Comparison of ENCODE assay signal across 8 cellular contexts in genomic region chr13:29849731-29850212, GRCh38. TPM values are rescaled to one million over a fixed set of nuclear protein-coding genes. Genes with fewer than 3 reads are reported as not detected.
DNase-seq lines count a peak whose midpoint lies in the region; ATAC-seq and TF ChIP-seq lines count a peak whose summit lies in the region.

No MANE protein-coding gene starts in this region.

- CTCF ChIA-PET in OCI-LY7 (lab: Charles Lee; ENCODE audit: unreplicated experiment): interaction anchor here (0.7 kb wide), 1 partner anchor 73 kb away, joined by 3 read pairs; no protein-coding TSS in a partner anchor

- POLR2A ChIA-PET in OCI-LY7 (lab: Charles Lee): interaction anchor here (0.6 to 1.8 kb wide), 7 partner anchors 10 to 729 kb away, joined by 3 to 7 read pairs (median 5); no protein-coding TSS in a partner anchor
- POLR2A ChIA-PET in activated naive CD8-positive, alpha-beta T cell treated with anti-CD3 and anti-CD28 coated beads, Interleukin-2, amount 10 ng/mL, durations not matched to agents 7 days and 5 days (lab: Charles Lee): interaction anchor here (0.9 to 4.6 kb wide), 10 partner anchors 8 to 816 kb away, joined by 3 to 23 read pairs (median 4); partner anchors contain the start of gene SLC7A1

- peaks cover 27% of the 10 kb centered on the region for H3K4me1 Mint-ChIP-seq in activated naive CD8-positive, alpha-beta T cell treated with anti-CD3 and anti-CD28 coated beads, Interleukin-2, amount 10 ng/mL, durations not matched to agents 7 days and 5 days

- H3K9me3 ChIP-seq in OCI-LY7 (ENCODE audit: low read length) (no peaks in the 10 kb centered on the region), osteoblast (ENCODE audit: low read depth, low read length) (no peaks in the 10 kb centered on the region)

- H3K27ac ChIP-seq in OCI-LY7 (ENCODE audit: low read depth, low read length, poor library complexity, severe bottlenecking) (peak overlapping the region; percentile 24), osteoblast (ENCODE audit: low read depth, low read length) (peak overlapping the region; percentile 91)

- H3K9me2 ChIP-seq in OCI-LY7 (ENCODE audit: insufficient read depth, low read length): no peaks in the 10 kb centered on the region

- H2AFZ ChIP-seq in OCI-LY7 (ENCODE audit: low read length) (peak overlapping the region; percentile 91), osteoblast (ENCODE audit: low read length) (peak overlapping the region; percentile 1)

- no peaks in the 10 kb centered on the region for H3K9me3 Mint-ChIP-seq in activated naive CD8-positive, alpha-beta T cell treated with anti-CD3 and anti-CD28 coated beads, Interleukin-2, amount 10 ng/mL, durations not matched to agents 7 days and 5 days

- no peaks in the 10 kb centered on the region for H3K27me3 ChIP-seq in osteoblast (ENCODE audit: insufficient read depth, low read length)

- H3K79me2 ChIP-seq in OCI-LY7 (ENCODE audit: insufficient read depth, low read depth, low read length) (no peaks in the 10 kb centered on the region; the same call in 1 of the 2 replicates), osteoblast (ENCODE audit: insufficient read depth, low read length) (peaks cover 50% of the 10 kb centered on the region)

- H3K36me3 ChIP-seq in OCI-LY7 (ENCODE audit: insufficient read depth, low read length) (no peaks in the 10 kb centered on the region), osteoblast (ENCODE audit: insufficient read depth, low read length) (no peaks in the 10 kb centered on the region)

- TF ChIP-seq CTCF in OCI-LY7 (conservative IDR thresholded peaks at IDR 0.05; ENCODE audit: low read length) (no peak), osteoblast (IDR thresholded peaks at IDR 0.05; ENCODE audit: extremely low read depth, low read depth, low read length) (no peak)

- no peaks in the 10 kb centered on the region for H3K36me3 Mint-ChIP-seq in activated naive CD8-positive, alpha-beta T cell treated with anti-CD3 and anti-CD28 coated beads, Interleukin-2, amount 10 ng/mL, durations not matched to agents 7 days and 5 days

- H4K20me1 ChIP-seq in OCI-LY7 (ENCODE audit: insufficient read depth, low read length) (peaks cover 4% of the 10 kb centered on the region; the same call in 1 of the 2 replicates), osteoblast (ENCODE audit: insufficient read depth, low read length) (peaks cover 13% of the 10 kb centered on the region)

- peak overlapping the region; percentile 86 for H3K4me3 ChIP-seq in OCI-LY7 (ENCODE audit: low read depth, low read length, poor library complexity, severe bottlenecking)
- H3K4me3 ChIP-seq in osteoblast (ENCODE audit: insufficient read depth, low read length): peak overlapping the region; percentile 86

- intact Hi-C loops in OCI-LY7 (cut with micrococcal nuclease; ENCODE audit: unreplicated experiment) (loop anchor here (1.0 to 10.0 kb wide), 3 partner anchors 253 to 355 kb away; no protein-coding TSS in a partner anchor), cardiac septum (cut with DNase I) (no loop called here)

- BruUV-seq in OCI-LY7 (replicated peaks; lab: Mats Ljungman, UMichigan): no TSS peak

- no peaks in the 10 kb centered on the region for H3K27me3 Mint-ChIP-seq in activated naive CD8-positive, alpha-beta T cell treated with anti-CD3 and anti-CD28 coated beads, Interleukin-2, amount 10 ng/mL, durations not matched to agents 7 days and 5 days

- H3K27ac Mint-ChIP-seq in activated naive CD8-positive, alpha-beta T cell treated with anti-CD3 and anti-CD28 coated beads, Interleukin-2, amount 10 ng/mL, durations not matched to agents 7 days and 5 days: peak overlapping the region; percentile 84

- H3K4me1 ChIP-seq in OCI-LY7 (ENCODE audit: insufficient read depth, low read length, poor library complexity, severe bottlenecking) (peaks cover 16% of the 10 kb centered on the region), osteoblast (ENCODE audit: insufficient read depth, low read length) (peaks cover 41% of the 10 kb centered on the region)

- H3K4me2 ChIP-seq in OCI-LY7 (ENCODE audit: low read length) (peak overlapping the region; percentile 97), osteoblast (ENCODE audit: insufficient read depth, low read length) (peak overlapping the region; percentile 78)

- ATAC-seq in GM18858 (IDR thresholded peaks at IDR 0.05; ENCODE audit: unreplicated experiment) (peak; percentile 18), HG03045 (IDR thresholded peaks at IDR 0.05; ENCODE audit: unreplicated experiment) (peak; percentile 34)
- peak; percentile 6 for ATAC-seq in activated naive CD8-positive, alpha-beta T cell treated with anti-CD3 and anti-CD28 coated beads, Interleukin-2, amount 10 ng/mL, durations not matched to agents 7 days and 5 days (ENCODE audit: low read depth)

- H3K4me3 Mint-ChIP-seq in activated naive CD8-positive, alpha-beta T cell treated with anti-CD3 and anti-CD28 coated beads, Interleukin-2, amount 10 ng/mL, durations not matched to agents 7 days and 5 days: peak overlapping the region; percentile 89

- DNase-seq in AG20443 (ENCODE audit: low spot score): peak; percentile 57
- no peak for DNase-seq in OCI-LY7 (ENCODE audit: low spot score)
- DNase-seq in activated naive CD8-positive, alpha-beta T cell treated with anti-CD3 and anti-CD28 coated beads, Interleukin-2, amount 10 ng/mL, durations not matched to agents 7 days and 5 days: peak; percentile 62
- peak; percentile 88 for DNase-seq in cardiac septum (ENCODE audit: low spot score)
- peak; percentile 83 for DNase-seq in osteoblast (ENCODE audit: insufficient read length, low spot score, missing footprints)
- DNase-seq in NCI-H446 treated with DMSO at 0.1 percent for 48 hours (lab: John Stamatoyannopoulos, UW): no peak

RNA-seq across cellular contexts. Expression of gene UBL3, which starts 0.6 kb away (rescaled TPM):
- total RNA-seq in OCI-LY7 (2014; rRNA removed; shearing (Covaris generic)): 5.6 and 6.7 TPM in 2 replicates
- total RNA-seq in OCI-LY7 (2022) (11.4 and 12.2 TPM in 2 replicates), cardiac septum (24.1 TPM), osteoblast (42.4 and 44.5 TPM in 2 replicates)
- total RNA-seq in activated naive CD8-positive, alpha-beta T cell treated with anti-CD3 and anti-CD28 coated beads, Interleukin-2, amount 10 ng/mL, durations not matched to agents 7 days and 5 days: 10 to 100 TPM; 20.5 to 23.6 TPM

Comparison
In these comparisons a context has a peak if more than half of its experiments do, and no peak if none do; other contexts are left out.
1. DNase-seq: peak in AG20443 (single experiment), activated naive CD8-positive, alpha-beta T cell treated with anti-CD3 and anti-CD28 coated beads, Interleukin-2, amount 10 ng/mL, durations not matched to agents 7 days and 5 days (single experiment), cardiac septum (single experiment) and osteoblast (single experiment); none in OCI-LY7 (single experiment) and NCI-H446 treated with DMSO at 0.1 percent for 48 hours (single experiment).
2. Peak in every context shown above with its lines, with median percentiles within 50 percentile points of each other: ATAC-seq.